ENCODE assay signal across 14 cellular contexts in genomic region chr4:109631709-109632108, GRCh38.
DNase-seq lines count a peak whose midpoint lies in the region; ATAC-seq and TF ChIP-seq lines count a peak whose summit lies in the region.
"Had no signal": no experiment of that assay in that cellular context is flagged by ENCODE, and none has a peak within 500 bp of the region (broad histone marks: within the 10 kb centered on the region; RNA-seq: fewer than 3 reads in every experiment).

No MANE protein-coding gene starts in this region.

- H3K27me3 Mint-ChIP-seq in activated T-cell treated with anti-CD3 and anti-CD28 coated beads, Interleukin-2, amount 50 U/mL, for 72 hours (ENCODE audit: low read depth): no peaks in the 10 kb centered on the region

- no peak overlapping the region for H3K4ac ChIP-seq in trophoblast cell (ENCODE audit: low read depth, low read length)

- H3K9me3 ChIP-seq in trophoblast cell (ENCODE audit: insufficient read depth, low read depth, low read length) (peaks cover 1% of the 10 kb centered on the region), HAP-1 (no peaks in the 10 kb centered on the region)
- H3K9me3 ChIP-seq: adrenal gland, esophagus muscularis mucosa had no signal

- no peak overlapping the region for H4K12ac ChIP-seq in trophoblast cell (ENCODE audit: low read depth, low read length)

- peak overlapping the region; percentile 3 for H2AFZ ChIP-seq in trophoblast cell (ENCODE audit: insufficient read depth, low read length, poor library complexity)

- ATAC-seq in activated T-cell treated with anti-CD3 and anti-CD28 coated beads, Interleukin-2, amount 50 U/mL, for 72 hours (replicated peaks in 1 of 2): peak; percentile 39 to 44
- ATAC-seq in GM18858 (IDR thresholded peaks at IDR 0.05; ENCODE audit: unreplicated experiment): no peak

- peaks cover 2 to 11% of the 10 kb centered on the region in 2 donors for H3K36me3 Mint-ChIP-seq in activated T-cell treated with anti-CD3 and anti-CD28 coated beads, Interleukin-2, amount 50 U/mL, for 72 hours (ENCODE audit: insufficient read depth in 2 of 2)

- H4K91ac ChIP-seq in trophoblast cell (ENCODE audit: low read depth, low read length): no peak overlapping the region

- no peak overlapping the region for H2BK5ac ChIP-seq in trophoblast cell (ENCODE audit: low read depth, low read length, poor library complexity)

- H3K27ac Mint-ChIP-seq in activated T-cell treated with anti-CD3 and anti-CD28 coated beads, Interleukin-2, amount 50 U/mL, for 72 hours: peak overlapping the region; percentile 25

- no peak overlapping the region for H4K8ac ChIP-seq in trophoblast cell (ENCODE audit: low read depth, low read length)

- peaks cover under 1 to 4% of the 10 kb centered on the region in 2 donors for H3K9me3 Mint-ChIP-seq in activated T-cell treated with anti-CD3 and anti-CD28 coated beads, Interleukin-2, amount 50 U/mL, for 72 hours

- no peak overlapping the region for H3K4me2 ChIP-seq in trophoblast cell (ENCODE audit: low read length)
- H3K4me2 ChIP-seq: BLaER1 had no signal

- H3K79me1 ChIP-seq in trophoblast cell (ENCODE audit: low read length): no peaks in the 10 kb centered on the region

- H3K4me3 ChIP-seq in fibroblast of mammary gland (ENCODE audit: control insufficient read depth, low read depth, low read length): no peak overlapping the region
- H3K4me3 ChIP-seq in trophoblast cell (ENCODE audit: low read depth, low read length): no peak overlapping the region
- no peak overlapping the region for H3K4me3 ChIP-seq in HAP-1
- H3K4me3 ChIP-seq: adrenal gland, BLaER1, esophagus muscularis mucosa had no signal

- no peak overlapping the region for H3K18ac ChIP-seq in trophoblast cell (ENCODE audit: low read length)

- no peaks in the 10 kb centered on the region for H3K27me3 ChIP-seq in trophoblast cell (ENCODE audit: insufficient read depth, low read length)
- H3K27me3 ChIP-seq in HAP-1 (ENCODE audit: low read depth): no peaks in the 10 kb centered on the region
- H3K27me3 ChIP-seq: adrenal gland, BLaER1, esophagus muscularis mucosa had no signal

- no peak overlapping the region for H2BK120ac ChIP-seq in trophoblast cell (ENCODE audit: insufficient read depth, low read length, poor library complexity)

- H3K9ac ChIP-seq in trophoblast cell (ENCODE audit: low read length): no peak overlapping the region
- H3K9ac ChIP-seq: BLaER1 had no signal

- no peak overlapping the region for H2AK5ac ChIP-seq in trophoblast cell (ENCODE audit: low read length)

- H3K36me3 ChIP-seq in trophoblast cell (ENCODE audit: control insufficient read depth in 1 of 2, insufficient read depth in 2 of 2, low read length in 2 of 2): no peaks in the 10 kb centered on the region
- H3K36me3 ChIP-seq in HAP-1 (replicated peaks): no peaks in the 10 kb centered on the region
- H3K36me3 ChIP-seq: adrenal gland, BLaER1, esophagus muscularis mucosa had no signal

- WGBS in trophoblast cell (ENCODE audit: extremely low coverage, insufficient coverage, insufficient read length): no CpG with 5 or more reads among the region's 4 CpGs

- no peaks in the 10 kb centered on the region for H3K4me1 ChIP-seq in trophoblast cell (ENCODE audit: control insufficient read depth in 1 of 2, insufficient read depth in 2 of 2, low read length in 2 of 2)
- peaks cover 7% of the 10 kb centered on the region for H3K4me1 ChIP-seq in HAP-1
- H3K4me1 ChIP-seq: adrenal gland, BLaER1 had no signal

- no peak overlapping the region for H2BK12ac ChIP-seq in trophoblast cell (ENCODE audit: low read length)

- no peak overlapping the region for H3K27ac ChIP-seq in trophoblast cell (ENCODE audit: low read depth, low read length)
- H3K27ac ChIP-seq: adrenal gland, BLaER1, esophagus muscularis mucosa, VCaP had no signal

- TF ChIP-seq CTCF in fibroblast of mammary gland (conservative IDR thresholded peaks at IDR 0.05; ENCODE audit: control insufficient read depth, insufficient read depth, low read depth, low read length): no peak

- H3K79me2 ChIP-seq in trophoblast cell (ENCODE audit: control insufficient read depth, insufficient read depth, low read length, poor library complexity): no peaks in the 10 kb centered on the region

- no peak overlapping the region for H3K14ac ChIP-seq in trophoblast cell (ENCODE audit: low read length)

- H3K4me1 Mint-ChIP-seq in activated T-cell treated with anti-CD3 and anti-CD28 coated beads, Interleukin-2, amount 50 U/mL, for 72 hours (ENCODE audit: low read depth): peaks cover 34% of the 10 kb centered on the region

- H3K23ac ChIP-seq in trophoblast cell (ENCODE audit: low read length): no peak overlapping the region

- in situ Hi-C loops in HAP-1 (cut with MboI; ENCODE audit: low sequenced_read_pairs): no loop called here

- H3K4me3 Mint-ChIP-seq in activated T-cell treated with anti-CD3 and anti-CD28 coated beads, Interleukin-2, amount 50 U/mL, for 72 hours: peak overlapping the region; percentile 50 to 51

- no peak for DNase-seq in activated T-cell treated with anti-CD3 and anti-CD28 coated beads, Interleukin-2, amount 50 U/mL, for 72 hours
- no peak for DNase-seq in activated T-cell treated with anti-CD3 and anti-CD28 coated beads, Interleukin-2, amount 50 U/mL, for 48 hours
- DNase-seq in NCI-H446 treated with DMSO at 0.1 percent for 48 hours (lab: John Stamatoyannopoulos, UW): peak; percentile 72
- DNase-seq in fibroblast of mammary gland (ENCODE audit: low read depth): peak; percentile 24
- no peak for DNase-seq in trophoblast cell
- DNase-seq in HAP-1 (ENCODE audit: low spot score in 2 of 2): no peak
- DNase-seq in EL: no peak
- DNase-seq: midbrain; stimulated activated CD4-positive, alpha-beta T cell treated with anti-CD3 and anti-CD28 coated beads, Interleukin-15, amount 100 ng/mL, for 24 hours had no signal

Comparison
In these comparisons a context has a peak if more than half of its experiments do, and no peak if none do; other contexts are left out.
1. DNase-seq: peak in NCI-H446 treated with DMSO at 0.1 percent for 48 hours (single experiment) and fibroblast of mammary gland (single experiment); none in activated T-cell treated with anti-CD3 and anti-CD28 coated beads, Interleukin-2, amount 50 U/mL, for 72 hours (0 of 2), activated T-cell treated with anti-CD3 and anti-CD28 coated beads, Interleukin-2, amount 50 U/mL, for 48 hours (0 of 2), trophoblast cell (0 of 2), HAP-1 (0 of 2) and EL (single experiment).